ENCODE assay signal across 8 cellular contexts in genomic region chrX:154412468-154412867, GRCh38. TPM values are rescaled to one million over a fixed set of nuclear protein-coding genes. Genes with fewer than 3 reads are reported as not detected.
A peak's percentile ranks its signal among the peaks of the same experiment; 100 is the strongest.
DNase-seq lines count a peak whose midpoint lies in the region; ATAC-seq and TF ChIP-seq lines count a peak whose summit lies in the region.

No MANE protein-coding gene starts in this region.

- TF ChIP-seq CTCF in PC-9 (conservative IDR thresholded peaks at IDR 0.05) (no peak), endothelial cell (IDR thresholded peaks at IDR 0.05; ENCODE audit: unreplicated experiment) (no peak)

- CTCF ChIA-PET in PC-9 (lab: Charles Lee): no interaction called here

- peak overlapping the region; percentile 76; the same call in 1 of the 2 replicates for H3K4me3 ChIP-seq in GM08714 (ENCODE audit: low read length)
- H3K4me3 ChIP-seq in PC-9: peak overlapping the region; percentile 77
- peak overlapping the region; percentile 61 to 72 for H3K4me3 ChIP-seq in neuronal stem cell (ENCODE audit: low read length in 2 of 2)

- no peaks in the 10 kb centered on the region for H4K20me1 ChIP-seq in PC-9 (ENCODE audit: insufficient read depth)

- BruUV-seq in PC-9 (replicated peaks; lab: Mats Ljungman, UMichigan): TSS peak; percentile 29

- H3K36me3 ChIP-seq in PC-9 (ENCODE audit: low read depth): no peaks in the 10 kb centered on the region
- H3K36me3 ChIP-seq in neuronal stem cell (replicated peaks in 1 of 2; ENCODE audit: control insufficient read depth in 2 of 2, insufficient read depth in 2 of 2, low read length in 2 of 2): peaks cover 7 to 17% of the 10 kb centered on the region in 2 donors

- H3K18ac ChIP-seq in neuronal stem cell (ENCODE audit: low read length): peak overlapping the region; percentile 35

- DNase-seq in PC-9: no peak
- peak; percentile 23 for DNase-seq in endothelial cell (ENCODE audit: low spot score)
- DNase-seq in neuronal stem cell (ENCODE audit: low spot score): no peak
- DNase-seq in left lobe of liver (ENCODE audit: low spot score): no peak
- DNase-seq in head of caudate nucleus: no peak

- H4K91ac ChIP-seq in neuronal stem cell (ENCODE audit: low read depth, low read length, poor library complexity): no peak overlapping the region

- no peaks in the 10 kb centered on the region for H3K9me2 ChIP-seq in PC-9 (ENCODE audit: insufficient read depth)

- no peaks in the 10 kb centered on the region for H3K79me1 ChIP-seq in neuronal stem cell (ENCODE audit: low read depth, low read length)

- POLR2A ChIA-PET in PC-9 (lab: Charles Lee; ENCODE audit: unreplicated experiment): interaction anchor here (0.7 to 1.0 kb wide), 4 partner anchors 43 to 63 kb away, joined by 3 to 14 read pairs (median 4); no protein-coding TSS in a partner anchor

- peaks cover 5% of the 10 kb centered on the region for H3K27me3 Mint-ChIP-seq in endothelial cell (ENCODE audit: unreplicated experiment)

- H3K4me1 ChIP-seq in PC-9 (replicated peaks; ENCODE audit: insufficient read depth): peaks cover 19% of the 10 kb centered on the region
- H3K4me1 ChIP-seq in neuronal stem cell (ENCODE audit: control insufficient read depth in 2 of 2, insufficient read depth in 1 of 2, low read depth in 1 of 2, low read length in 2 of 2): peaks cover 0 to 9% of the 10 kb centered on the region in 2 donors

- H3K23ac ChIP-seq in neuronal stem cell (ENCODE audit: low read depth, low read length, poor library complexity): no peak overlapping the region

- H2BK12ac ChIP-seq in neuronal stem cell (ENCODE audit: low read length): no peak overlapping the region

- no peak overlapping the region for H4K8ac ChIP-seq in neuronal stem cell (ENCODE audit: low read depth, low read length)

- H3K9me3 ChIP-seq in PC-9 (ENCODE audit: insufficient read depth, low read depth): no peaks in the 10 kb centered on the region
- no peaks in the 10 kb centered on the region for H3K9me3 ChIP-seq in neuronal stem cell (replicated peaks in 1 of 2; ENCODE audit: control insufficient read depth in 2 of 2, insufficient read depth in 1 of 2, low read depth in 1 of 2, low read length in 2 of 2)

- no peak overlapping the region for H3K4ac ChIP-seq in neuronal stem cell (ENCODE audit: low read length)

- peak overlapping the region; percentile 79 for H3K4me2 ChIP-seq in PC-9
- H3K4me2 ChIP-seq in neuronal stem cell (ENCODE audit: insufficient read depth, low read length, poor library complexity, severe bottlenecking): peak overlapping the region; percentile 62

- no peak overlapping the region for H2BK5ac ChIP-seq in neuronal stem cell (ENCODE audit: low read length)

- 0 out of 2 replicates have a peak overlapping the region, but pooled peaks have one; percentile 29 for H3K27ac ChIP-seq in PC-9
- peak overlapping the region; percentile 32 for H3K27ac ChIP-seq in neuronal stem cell (replicated peaks; ENCODE audit: low read length)

- H3K4me1 Mint-ChIP-seq in endothelial cell (ENCODE audit: unreplicated experiment): peaks cover 14% of the 10 kb centered on the region

- intact Hi-C loops in PC-9 (cut with micrococcal nuclease; ENCODE audit: unreplicated experiment) (no loop called here), head of caudate nucleus (cut with DNase I) (no loop called here)

- no peak overlapping the region for H3K9ac ChIP-seq in neuronal stem cell (ENCODE audit: low read depth, low read length, poor library complexity)

- H3K27me3 ChIP-seq in PC-9 (ENCODE audit: insufficient read depth, low read depth): no peaks in the 10 kb centered on the region
- H3K27me3 ChIP-seq in neuronal stem cell (ENCODE audit: control insufficient read depth in 3 of 3, insufficient read depth in 3 of 3, low read depth in 1 of 3, low read length in 3 of 3): no peaks in the 10 kb centered on the region

- no peak overlapping the region for H2BK120ac ChIP-seq in neuronal stem cell (ENCODE audit: low read depth, low read length)

- no peak overlapping the region for H2BK15ac ChIP-seq in neuronal stem cell (ENCODE audit: low read length)

- peaks cover 3% of the 10 kb centered on the region for H3K36me3 Mint-ChIP-seq in endothelial cell (ENCODE audit: low read depth, unreplicated experiment)

- no peak overlapping the region for H2AK5ac ChIP-seq in neuronal stem cell (ENCODE audit: low read depth, low read length)

- peaks cover 8% of the 10 kb centered on the region; the same call in 1 of the 2 replicates for H3F3A ChIP-seq in PC-9 (ENCODE audit: insufficient read depth, low read depth)

- H2AFZ ChIP-seq in PC-9: peak overlapping the region; percentile 87
- peak overlapping the region; percentile 80 for H2AFZ ChIP-seq in neuronal stem cell (ENCODE audit: low read length)

- H3K27ac Mint-ChIP-seq in endothelial cell (ENCODE audit: unreplicated experiment): peak overlapping the region; percentile 82

- peak overlapping the region; percentile 42 for H3K4me3 Mint-ChIP-seq in endothelial cell (ENCODE audit: unreplicated experiment)

- H3K9me3 Mint-ChIP-seq in endothelial cell (ENCODE audit: unreplicated experiment): no peaks in the 10 kb centered on the region

- H3K14ac ChIP-seq in neuronal stem cell (ENCODE audit: low read length): no peak overlapping the region

- WGBS in neuronal stem cell (ENCODE audit: extremely low coverage in 2 of 2, insufficient read length in 2 of 2, insufficient replicate concordance in 1 of 2), 2 donors: no CpG with 5 or more reads among the region's 4 CpGs

- 0 out of 2 replicates have a peak, but pooled peaks cover 4% of the 10 kb centered on the region for H3K79me2 ChIP-seq in PC-9 (ENCODE audit: low read depth)

- ATAC-seq in left lobe of liver (no peak), GM19395 (IDR thresholded peaks at IDR 0.05; ENCODE audit: unreplicated experiment) (no peak), GM18519 (IDR thresholded peaks at IDR 0.05; ENCODE audit: low FRiP score, unreplicated experiment) (no peak)

RNA-seq across cellular contexts. Expression of gene TAFAZZIN, which starts 1.1 kb away (rescaled TPM):
- total RNA-seq in PC-9 (2021) (95.8 and 134 TPM in 2 replicates), endothelial cell (ENCODE audit: unreplicated experiment) (56.4 TPM), left lobe of liver (21.0 TPM)
- polyA plus RNA-seq in neuronal stem cell (2013, experiment 1 of 2): 26.7 TPM
- 28.2 TPM for polyA plus RNA-seq in neuronal stem cell (2013, experiment 2 of 2)

RNA-seq across cellular contexts. Expression of gene DNASE1L1, which starts 3.4 kb away (rescaled TPM):
- 25.9 and 28.3 TPM in 2 replicates for total RNA-seq in PC-9 (2021)
- total RNA-seq in endothelial cell (ENCODE audit: unreplicated experiment): 38.6 TPM
- 15.4 TPM for polyA plus RNA-seq in neuronal stem cell (2013, experiment 1 of 2)
- 15.1 TPM for polyA plus RNA-seq in neuronal stem cell (2013, experiment 2 of 2)
- total RNA-seq in left lobe of liver: 14.9 TPM

RNA-seq across cellular contexts. Expression of gene RPL10, which starts 14.3 kb away (rescaled TPM):
- total RNA-seq in PC-9 (2021) (3,447 and 3,685 TPM in 2 replicates), endothelial cell (ENCODE audit: unreplicated experiment) (3,704 TPM), left lobe of liver (1,085 TPM)
- polyA plus RNA-seq in neuronal stem cell (2013, experiment 1 of 2): 4,532 TPM
- polyA plus RNA-seq in neuronal stem cell (2013, experiment 2 of 2): 4,365 TPM

RNA-seq across cellular contexts. Expression of gene ATP6AP1, which starts 16.0 kb away (rescaled TPM):
- 112 and 119 TPM in 2 replicates for total RNA-seq in PC-9 (2021)
- 100 TPM for total RNA-seq in endothelial cell (ENCODE audit: unreplicated experiment)
- 49.4 TPM for polyA plus RNA-seq in neuronal stem cell (2013, experiment 1 of 2)
- polyA plus RNA-seq in neuronal stem cell (2013, experiment 2 of 2): 45.9 TPM
- total RNA-seq in left lobe of liver: 26.2 TPM

RNA-seq across cellular contexts. Expression of gene GDI1, which starts 24.5 kb away (rescaled TPM):
- 116 and 123 TPM in 2 replicates for total RNA-seq in PC-9 (2021)
- total RNA-seq in endothelial cell (ENCODE audit: unreplicated experiment): 157 TPM
- polyA plus RNA-seq in neuronal stem cell (2013, experiment 1 of 2): 171 TPM
- polyA plus RNA-seq in neuronal stem cell (2013, experiment 2 of 2): 166 TPM
- total RNA-seq in left lobe of liver: 31.4 TPM
